37 cellular contexts compared by ENCODE assay signal in genomic region chr1:34279971-34280370, GRCh38.
"Had no signal": no experiment of that assay in that cellular context is flagged by ENCODE, and none has a peak within 500 bp of the region (broad histone marks: within the 10 kb centered on the region; RNA-seq: fewer than 3 reads in every experiment).

No MANE protein-coding gene starts in this region.

- H3K36me3 Mint-ChIP-seq: activated naive CD4-positive, alpha-beta T cell treated with anti-CD3 and anti-CD28 coated beads, Interleukin-2, amount 10 ng/mL, durations not matched to agents 7 days and 5 days; activated naive CD4-positive, alpha-beta T cell treated with anti-CD3 and anti-CD28 coated beads, Interleukin-2, amount 50 U/mL, for 24 hours; activated naive CD8-positive, alpha-beta T cell; activated naive CD8-positive, alpha-beta T cell treated with anti-CD3 and anti-CD28 coated beads for 36 hours; activated naive CD8-positive, alpha-beta T cell treated with anti-CD3 and anti-CD28 coated beads, Interleukin-2, amount 10 ng/mL, durations not matched to agents 7 days and 5 days; brain had no signal

- H3K27ac Mint-ChIP-seq: activated naive CD4-positive, alpha-beta T cell treated with anti-CD3 and anti-CD28 coated beads for 36 hours; activated naive CD4-positive, alpha-beta T cell treated with anti-CD3 and anti-CD28 coated beads, Interleukin-2, amount 10 ng/mL, durations not matched to agents 7 days and 5 days; activated naive CD4-positive, alpha-beta T cell treated with anti-CD3 and anti-CD28 coated beads, Interleukin-2, amount 50 U/mL, for 24 hours; activated naive CD8-positive, alpha-beta T cell; activated naive CD8-positive, alpha-beta T cell treated with anti-CD3 and anti-CD28 coated beads for 36 hours; activated naive CD8-positive, alpha-beta T cell treated with anti-CD3 and anti-CD28 coated beads, Interleukin-2, amount 10 ng/mL, durations not matched to agents 7 days and 5 days; activated naive CD8-positive, alpha-beta T cell treated with anti-CD3 and anti-CD28 coated beads, Interleukin-2, amount 50 U/mL, for 24 hours; activated T-cell treated with anti-CD3 and anti-CD28 coated beads, Interleukin-2, amount 50 U/mL, for 24 hours; activated T-cell treated with anti-CD3 and anti-CD28 coated beads, Interleukin-2, amount 50 U/mL, for 72 hours; activated T-helper 1 cell treated with anti-CD3 and anti-CD28 coated beads, Interleukin-12 subunit alpha, Interleukin-12 subunit beta, Interleukin-2, Interleukin-4 antibody, amounts not matched to agents 30 ng/mL and 10 ng/mL and 1 ng/mL, durations not matched to agents 14 hours and 24 hours and 36 hours; activated T-helper 17 cell treated with anti-CD3 and anti-CD28 coated beads, Interleukin-2, amount 50 U/mL, for 72 hours; activated T-helper 2 cell treated with anti-CD3 and anti-CD28 coated beads, Interferon-gamma antibody, Interleukin-2, Interleukin-4, amounts not matched to agents 10 μg/mL and 5 μg/mL and 100 μg/mL, durations not matched to agents 14 hours and 24 hours and 36 hours; brain had no signal

- H3K27me3 Mint-ChIP-seq: activated naive CD4-positive, alpha-beta T cell treated with anti-CD3 and anti-CD28 coated beads, Interleukin-2, amount 10 ng/mL, durations not matched to agents 7 days and 5 days; activated naive CD8-positive, alpha-beta T cell treated with anti-CD3 and anti-CD28 coated beads, Interleukin-2, amount 10 ng/mL, durations not matched to agents 7 days and 5 days had no signal

- DNase-seq: activated effector memory CD4-positive, alpha-beta T cell treated with anti-CD3 and anti-CD28 coated beads, Interleukin-2, amount 50 U/mL, for 16 hours; activated effector memory CD4-positive, alpha-beta T cell treated with Interleukin-2 at 50 U/mL for 16 hours; activated gamma-delta T cell; activated gamma-delta T cell treated with Interleukin-2 at 50 U/mL for 16 hours; activated naive CD4-positive, alpha-beta T cell; activated naive CD4-positive, alpha-beta T cell treated with anti-CD3 and anti-CD28 coated beads for 36 hours; activated naive CD4-positive, alpha-beta T cell treated with anti-CD3 and anti-CD28 coated beads, Interleukin-2, amount 10 ng/mL, durations not matched to agents 7 days and 5 days; activated naive CD4-positive, alpha-beta T cell treated with anti-CD3 and anti-CD28 coated beads, Interleukin-2, amount 50 U/mL, for 16 hours; activated naive CD4-positive, alpha-beta T cell treated with Interleukin-2 at 50 U/mL for 16 hours; activated naive CD8-positive, alpha-beta T cell treated with anti-CD3 and anti-CD28 coated beads for 36 hours; activated naive CD8-positive, alpha-beta T cell treated with anti-CD3 and anti-CD28 coated beads, Interleukin-2, amount 10 ng/mL, durations not matched to agents 7 days and 5 days; activated naive CD8-positive, alpha-beta T cell treated with anti-CD3 and anti-CD28 coated beads, Interleukin-2, amount 50 U/mL, for 24 hours; activated T-cell treated with anti-CD3 and anti-CD28 coated beads, Interleukin-2, amount 50 U/mL, for 1 hour; activated T-cell treated with anti-CD3 and anti-CD28 coated beads, Interleukin-2, amount 50 U/mL, for 24 hours; activated T-cell treated with anti-CD3 and anti-CD28 coated beads, Interleukin-2, amount 50 U/mL, for 4 hours; activated T-cell treated with anti-CD3 and anti-CD28 coated beads, Interleukin-2, amount 50 U/mL, for 48 hours; activated T-cell treated with anti-CD3 and anti-CD28 coated beads, Interleukin-2, amount 50 U/mL, for 72 hours; adrenal gland; amniotic stem cell; amygdala; anterior cingulate cortex; aorta; body of pancreas; brain microvascular endothelial cell; caudate nucleus; central memory CD4-positive, alpha-beta T cell; cerebellar nuclear complex had no signal

- H3K4me1 Mint-ChIP-seq: activated naive CD4-positive, alpha-beta T cell treated with anti-CD3 and anti-CD28 coated beads, Interleukin-2, amount 10 ng/mL, durations not matched to agents 7 days and 5 days; activated naive CD4-positive, alpha-beta T cell treated with anti-CD3 and anti-CD28 coated beads, Interleukin-2, amount 50 U/mL, for 24 hours; activated naive CD8-positive, alpha-beta T cell treated with anti-CD3 and anti-CD28 coated beads for 36 hours; activated naive CD8-positive, alpha-beta T cell treated with anti-CD3 and anti-CD28 coated beads, Interleukin-2, amount 10 ng/mL, durations not matched to agents 7 days and 5 days; activated naive CD8-positive, alpha-beta T cell treated with anti-CD3 and anti-CD28 coated beads, Interleukin-2, amount 50 U/mL, for 24 hours; activated T-helper 17 cell treated with anti-CD3 and anti-CD28 coated beads, Interleukin-2, amount 50 U/mL, for 72 hours; brain; central memory CD8-positive, alpha-beta T cell had no signal

- H3K4me1 ChIP-seq: adrenal gland, ascending aorta, body of pancreas, breast epithelium had no signal

- ATAC-seq: activated naive CD8-positive, alpha-beta T cell treated with anti-CD3 and anti-CD28 coated beads, Interleukin-2, amount 50 U/mL, for 24 hours; activated T-cell treated with anti-CD3 and anti-CD28 coated beads, Interleukin-2, amount 50 U/mL, for 4 hours; activated T-cell treated with anti-CD3 and anti-CD28 coated beads, Interleukin-2, amount 50 U/mL, for 72 hours; activated T-helper 17 cell treated with anti-CD3 and anti-CD28 coated beads, Interleukin-2, amount 50 U/mL, for 72 hours; body of pancreas had no signal

- H3K36me3 ChIP-seq: adrenal gland, ascending aorta, brain microvascular endothelial cell, breast epithelium, cardiac muscle cell had no signal

- H3K9me3 ChIP-seq: adrenal gland, ascending aorta, body of pancreas had no signal

- H3K27me3 ChIP-seq: adrenal gland, ascending aorta, body of pancreas, brain microvascular endothelial cell had no signal

- H3K9me3 Mint-ChIP-seq: activated naive CD4-positive, alpha-beta T cell treated with anti-CD3 and anti-CD28 coated beads for 36 hours; activated naive CD4-positive, alpha-beta T cell treated with anti-CD3 and anti-CD28 coated beads, Interleukin-2, amount 10 ng/mL, durations not matched to agents 7 days and 5 days; activated naive CD8-positive, alpha-beta T cell treated with anti-CD3 and anti-CD28 coated beads for 36 hours; activated naive CD8-positive, alpha-beta T cell treated with anti-CD3 and anti-CD28 coated beads, Interleukin-2, amount 10 ng/mL, durations not matched to agents 7 days and 5 days; activated T-cell treated with anti-CD3 and anti-CD28 coated beads, Interleukin-2, amount 50 U/mL, for 24 hours; activated T-helper 1 cell treated with anti-CD3 and anti-CD28 coated beads, Interleukin-12 subunit alpha, Interleukin-12 subunit beta, Interleukin-2, Interleukin-4 antibody, amounts not matched to agents 30 ng/mL and 10 ng/mL and 1 ng/mL, durations not matched to agents 14 hours and 24 hours and 36 hours; activated T-helper 2 cell treated with anti-CD3 and anti-CD28 coated beads, Interferon-gamma antibody, Interleukin-2, Interleukin-4, amounts not matched to agents 10 μg/mL and 5 μg/mL and 100 μg/mL, durations not matched to agents 14 hours and 24 hours and 36 hours; brain; central memory CD8-positive, alpha-beta T cell had no signal

- H3K4me3 ChIP-seq: adrenal gland, ascending aorta, body of pancreas, breast epithelium, cardiac muscle cell had no signal

- H3K27ac ChIP-seq: adrenal gland, ascending aorta, body of pancreas, brain microvascular endothelial cell, breast epithelium, cardiac muscle cell had no signal

- H3K4me3 Mint-ChIP-seq: activated naive CD4-positive, alpha-beta T cell treated with anti-CD3 and anti-CD28 coated beads for 36 hours; activated naive CD4-positive, alpha-beta T cell treated with anti-CD3 and anti-CD28 coated beads, Interleukin-2, amount 10 ng/mL, durations not matched to agents 7 days and 5 days; activated naive CD4-positive, alpha-beta T cell treated with anti-CD3 and anti-CD28 coated beads, Interleukin-2, amount 50 U/mL, for 24 hours; activated naive CD8-positive, alpha-beta T cell; activated naive CD8-positive, alpha-beta T cell treated with anti-CD3 and anti-CD28 coated beads for 36 hours; activated naive CD8-positive, alpha-beta T cell treated with anti-CD3 and anti-CD28 coated beads, Interleukin-2, amount 10 ng/mL, durations not matched to agents 7 days and 5 days; activated naive CD8-positive, alpha-beta T cell treated with anti-CD3 and anti-CD28 coated beads, Interleukin-2, amount 50 U/mL, for 24 hours; activated T-cell treated with anti-CD3 and anti-CD28 coated beads, Interleukin-2, amount 50 U/mL, for 24 hours; activated T-cell treated with anti-CD3 and anti-CD28 coated beads, Interleukin-2, amount 50 U/mL, for 4 hours; activated T-cell treated with anti-CD3 and anti-CD28 coated beads, Interleukin-2, amount 50 U/mL, for 72 hours; activated T-helper 1 cell treated with anti-CD3 and anti-CD28 coated beads, Interleukin-12 subunit alpha, Interleukin-12 subunit beta, Interleukin-2, Interleukin-4 antibody, amounts not matched to agents 30 ng/mL and 10 ng/mL and 1 ng/mL, durations not matched to agents 14 hours and 24 hours and 36 hours; activated T-helper 17 cell treated with anti-CD3 and anti-CD28 coated beads, Interleukin-2, amount 50 U/mL, for 72 hours; brain; central memory CD8-positive, alpha-beta T cell had no signal
